8 cellular contexts compared by ENCODE assay signal in the genomic region with DNA sequence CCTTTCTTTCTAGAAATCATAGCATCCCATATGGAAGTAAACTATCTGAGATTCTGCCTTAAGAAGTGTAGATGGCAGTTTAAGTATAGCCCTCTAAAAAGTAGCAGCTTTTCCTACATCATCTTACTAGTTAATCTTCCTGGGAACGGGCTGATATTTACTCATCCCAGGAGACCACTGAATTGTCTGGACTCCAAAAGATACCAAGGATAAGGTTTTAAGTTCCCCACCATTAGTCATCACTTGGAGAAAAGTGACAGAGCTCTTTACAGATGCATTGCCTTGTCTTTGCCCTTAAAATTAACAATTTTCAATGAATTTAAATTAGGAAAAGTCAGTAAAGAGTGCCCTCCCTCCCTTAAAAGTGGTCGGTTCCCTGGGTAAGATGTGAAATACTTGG.
DNase-seq lines count a peak whose midpoint lies in the region; ATAC-seq and TF ChIP-seq lines count a peak whose summit lies in the region.

No MANE protein-coding gene starts in this region.

- H3K4me1 Mint-ChIP-seq in MCF 10A (ENCODE audit: insufficient read depth, unreplicated experiment) (peaks cover 40% of the 10 kb centered on the region), progenitor cell of endocrine pancreas (ENCODE audit: low read depth) (peaks cover 17% of the 10 kb centered on the region)

- BruUV-seq in MCF 10A (replicated peaks; lab: Mats Ljungman, UMichigan) (no TSS peak), mammary epithelial cell (replicated peaks; lab: Mats Ljungman, UMichigan) (no TSS peak)

- CTCF ChIA-PET in MCF 10A (lab: Yijun Ruan, JAX), result interaction anchor here (1.0 to 1.6 kb wide), 2 partner anchors 25 to 125 kb away, joined by 4 read pairs; no protein-coding TSS in a partner anchor
- CTCF ChIA-PET in mammary epithelial cell (lab: Charles Lee; ENCODE audit: low non-redundant PET), result no interaction called here

- H3K9me3 ChIP-seq in mammary epithelial cell (replicated peaks; ENCODE audit: insufficient read depth, low read length) (no peaks in the 10 kb centered on the region), mesodermal cell (ENCODE audit: control insufficient read depth, low read length) (no peaks in the 10 kb centered on the region)

- H3K27me3 ChIP-seq in mammary epithelial cell (ENCODE audit: insufficient read depth, low read length), result no peaks in the 10 kb centered on the region

- H3K4me1 ChIP-seq in mammary epithelial cell (ENCODE audit: insufficient read depth, low read length) (peaks cover 30% of the 10 kb centered on the region), mesodermal cell (ENCODE audit: control insufficient read depth, insufficient read depth, low read length, poor library complexity, severe bottlenecking) (peaks cover 76% of the 10 kb centered on the region)

- H3K4me2 ChIP-seq in mammary epithelial cell (ENCODE audit: insufficient read depth, low read depth, low read length), result no peak overlapping the region

- H3K9me3 Mint-ChIP-seq in MCF 10A (ENCODE audit: unreplicated experiment), result no peaks in the 10 kb centered on the region
- H3K9me3 Mint-ChIP-seq in progenitor cell of endocrine pancreas (ENCODE audit: low read depth), result no peaks in the 10 kb centered on the region

- POLR2A ChIA-PET in MCF 10A (lab: Yijun Ruan, JAX), result interaction anchor here (0.9 to 1.9 kb wide), 5 partner anchors 14 to 129 kb away, joined by 3 to 6 read pairs (median 4); partner anchors contain the start of gene MAML2

- intact Hi-C loops in MCF 10A (cut with micrococcal nuclease), result no loop called here
- intact Hi-C loops in mammary epithelial cell (cut with micrococcal nuclease), result no loop called here

- WGBS in mammary epithelial cell (ENCODE audit: low coverage, missing lambda C conversion rate), result 59% methylated on average over 2 of the region's 2 CpGs
- WGBS in mesodermal cell (ENCODE audit: insufficient coverage in 2 of 2), 2 experiments, result 43 to 50% methylated on average over 1 of the region's 2 CpGs

- H3K27ac Mint-ChIP-seq in MCF 10A (ENCODE audit: low read depth, unreplicated experiment) (peak overlapping the region; percentile 6), progenitor cell of endocrine pancreas (no peak overlapping the region)

- in situ Hi-C loops in mammary epithelial cell (cut with MboI; ENCODE audit: low sequenced_read_pairs in 2 of 2), result no loop called here

- dilution Hi-C loops in mammary epithelial cell (cut with HindIII; ENCODE audit: low sequenced_read_pairs), result no loop called here

- H2AFZ ChIP-seq in mammary epithelial cell (ENCODE audit: low read depth, low read length), result no peak overlapping the region

- H3K9ac ChIP-seq in mammary epithelial cell (ENCODE audit: insufficient read depth, low read length), result no peak overlapping the region

- no peak for ATAC-seq in HG02610 (IDR thresholded peaks at IDR 0.05; ENCODE audit: unreplicated experiment)

- DNase-seq in MCF 10A (ENCODE audit: unreplicated experiment), result peak; percentile 56
- DNase-seq in mammary epithelial cell, result no peak
- DNase-seq in astrocyte of the hippocampus (ENCODE audit: low read depth, low spot score), result peak; percentile 68
- no peak for DNase-seq in progenitor cell of endocrine pancreas (ENCODE audit: low spot score, unreplicated experiment)
- no peak for DNase-seq in HK-2 (ENCODE audit: unreplicated experiment)
- no peak for DNase-seq in central memory CD4-positive, alpha-beta T cell

- H3K36me3 Mint-ChIP-seq in MCF 10A (ENCODE audit: insufficient read depth, unreplicated experiment) (no peaks in the 10 kb centered on the region), progenitor cell of endocrine pancreas (ENCODE audit: insufficient read depth) (no peaks in the 10 kb centered on the region)

- no peaks in the 10 kb centered on the region for H3K27me3 Mint-ChIP-seq in MCF 10A (ENCODE audit: insufficient read depth, unreplicated experiment)
- no peaks in the 10 kb centered on the region for H3K27me3 Mint-ChIP-seq in progenitor cell of endocrine pancreas

- H3K4me3 Mint-ChIP-seq in MCF 10A (ENCODE audit: unreplicated experiment) (no peak overlapping the region), progenitor cell of endocrine pancreas (ENCODE audit: low read depth) (no peak overlapping the region)

- no peaks in the 10 kb centered on the region for H4K20me1 ChIP-seq in mammary epithelial cell (ENCODE audit: insufficient read depth, low read length)

- no peak overlapping the region for H3K4me3 ChIP-seq in mammary epithelial cell (replicated peaks in 1 of 3; ENCODE audit: insufficient read depth in 1 of 3, low read depth in 2 of 3, low read length in 3 of 3)
- no peak overlapping the region for H3K4me3 ChIP-seq in mesodermal cell (ENCODE audit: extremely low read depth, insufficient read depth, low read length, poor library complexity, severe bottlenecking)

- TF ChIP-seq CTCF in MCF 10A (IDR thresholded peaks at IDR 0.05; ENCODE audit: unreplicated experiment) (no peak), mammary epithelial cell (conservative IDR thresholded peaks at IDR 0.05 in 1 of 2, IDR thresholded peaks at IDR 0.05 in 1 of 2; ENCODE audit: extremely low read depth in 1 of 2, insufficient read depth in 1 of 2, low read depth in 1 of 2, low read length in 2 of 2) (no peak), progenitor cell of endocrine pancreas (IDR thresholded peaks at IDR 0.05; ENCODE audit: unreplicated experiment) (no peak)

- H3K36me3 ChIP-seq in mammary epithelial cell (ENCODE audit: insufficient read depth, low read length), result no peaks in the 10 kb centered on the region
- H3K36me3 ChIP-seq in mesodermal cell (ENCODE audit: control insufficient read depth, insufficient read depth, low read length), result no peaks in the 10 kb centered on the region

- H3K79me2 ChIP-seq in mammary epithelial cell (ENCODE audit: insufficient read depth, low read length), result no peaks in the 10 kb centered on the region

- H3K27ac ChIP-seq in mammary epithelial cell (ENCODE audit: insufficient read depth, low read depth, low read length), result no peak overlapping the region
- H3K27ac ChIP-seq in mesodermal cell (ENCODE audit: low read depth, low read length, severe bottlenecking), result peak overlapping the region; percentile 85

Comparison
In these comparisons a context has a peak if more than half of its experiments do, and no peak if none do; other contexts are left out.
1. DNase-seq: peak in MCF 10A (single experiment) and astrocyte of the hippocampus (single experiment); none in mammary epithelial cell (single experiment), progenitor cell of endocrine pancreas (single experiment), HK-2 (single experiment) and central memory CD4-positive, alpha-beta T cell (single experiment).